In the genomic region with DNA sequence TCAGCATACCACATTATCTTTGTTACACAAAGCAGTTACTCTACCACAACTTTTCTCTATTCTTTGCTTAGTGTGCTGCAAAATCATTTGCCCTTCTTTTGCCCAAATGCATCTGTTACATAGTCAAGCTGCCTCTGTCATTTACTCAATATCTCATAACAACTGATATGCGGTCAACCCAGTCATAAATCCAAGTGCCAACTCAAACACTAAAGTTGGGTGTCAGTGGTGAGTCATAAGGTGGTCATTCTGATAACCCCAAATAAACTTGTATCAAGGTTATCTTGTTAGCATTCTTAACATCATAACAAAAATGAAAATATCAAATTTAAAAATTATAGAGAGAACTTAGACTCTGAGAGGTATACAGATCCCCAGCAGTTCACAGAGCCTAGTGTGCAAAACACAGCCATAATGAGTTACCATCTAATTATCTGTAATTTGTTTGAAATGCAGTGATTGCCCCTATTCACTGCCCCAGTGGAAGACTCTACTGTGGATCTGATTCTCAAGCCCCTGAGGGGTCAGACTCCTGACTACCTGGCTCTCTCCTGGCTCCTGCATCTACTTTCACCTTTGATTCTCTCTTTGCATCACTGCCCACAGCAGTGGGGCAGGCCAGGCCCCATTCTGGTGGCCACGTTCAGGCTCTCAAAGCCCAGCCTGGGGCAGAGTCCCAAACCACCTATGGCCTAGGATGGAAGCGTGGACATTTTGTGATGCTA, we compare ENCODE assay signal across 11 cellular contexts. TPM values are rescaled to one million over a fixed set of nuclear protein-coding genes. Genes with fewer than 3 reads are reported as not detected.
A peak's percentile ranks its signal among the peaks of the same experiment; 100 is the strongest.
DNase-seq lines count a peak whose midpoint lies in the region; ATAC-seq, FAIRE-seq and TF ChIP-seq lines count a peak whose summit lies in the region.
"Had no signal": no experiment of that assay in that cellular context is flagged by ENCODE, and none has a peak within 500 bp of the region (broad histone marks: within the 10 kb centered on the region; RNA-seq: fewer than 3 reads in every experiment).

No MANE protein-coding gene starts in this region.

- peaks cover 44% of the 10 kb centered on the region for H3K4me1 ChIP-seq in ACC112 (ENCODE audit: control insufficient read depth, insufficient read depth, low read length, unreplicated experiment)
- H3K4me1 ChIP-seq in astrocyte (ENCODE audit: insufficient read depth, low read length): peaks cover 14% of the 10 kb centered on the region
- peaks cover 48% of the 10 kb centered on the region for H3K4me1 ChIP-seq in lower lobe of right lung

- H3K9me3 ChIP-seq in astrocyte (ENCODE audit: insufficient read depth, low read depth, low read length) (no peaks in the 10 kb centered on the region), lower lobe of right lung (no peaks in the 10 kb centered on the region)

- H3K9ac ChIP-seq in astrocyte (ENCODE audit: low read length): no peak overlapping the region

- H2AFZ ChIP-seq in ACC112 (ENCODE audit: low read length, unreplicated experiment): no peak overlapping the region
- H2AFZ ChIP-seq in astrocyte (ENCODE audit: low read depth, low read length): no peak overlapping the region

- ATAC-seq in HG03159 (IDR thresholded peaks at IDR 0.05; ENCODE audit: unreplicated experiment): peak; percentile 21
- ATAC-seq in lower lobe of right lung: peak; percentile 22 to 80
- no peak for ATAC-seq in GM18498 (IDR thresholded peaks at IDR 0.05; ENCODE audit: unreplicated experiment)
- no peak for ATAC-seq in activated T-cell treated with anti-CD3 and anti-CD28 coated beads, Interleukin-2, amount 50 U/mL, for 4 hours

- H3K27ac ChIP-seq in ACC112 (ENCODE audit: low read depth, low read length) (peak overlapping the region; percentile 2; the same call in 1 of the 2 replicates), astrocyte (ENCODE audit: low read depth, low read length) (peak overlapping the region; percentile 6), lower lobe of right lung (peak overlapping the region; percentile 57)

- H3K36me3 Mint-ChIP-seq in astrocyte (ENCODE audit: low read depth, unreplicated experiment): peaks cover 3% of the 10 kb centered on the region
- H3K36me3 Mint-ChIP-seq in activated T-cell treated with anti-CD3 and anti-CD28 coated beads, Interleukin-2, amount 50 U/mL, for 4 hours (ENCODE audit: insufficient read depth): no peaks in the 10 kb centered on the region
- H3K36me3 Mint-ChIP-seq: CD4-positive, CD25-positive, alpha-beta regulatory T cell had no signal

- no peaks in the 10 kb centered on the region for H3K36me3 ChIP-seq in ACC112 (ENCODE audit: insufficient read depth, low read length)
- no peaks in the 10 kb centered on the region for H3K36me3 ChIP-seq in astrocyte (ENCODE audit: insufficient read depth, low read length)
- no peaks in the 10 kb centered on the region for H3K36me3 ChIP-seq in lower lobe of right lung

- H3K4me3 ChIP-seq in ACC112 (ENCODE audit: low read depth, low read length): no peak overlapping the region
- H3K4me3 ChIP-seq in astrocyte (ENCODE audit: insufficient read depth, low read depth, low read length): no peak overlapping the region
- no peak overlapping the region for H3K4me3 ChIP-seq in lower lobe of right lung

- H3K27me3 ChIP-seq in ACC112 (ENCODE audit: insufficient read depth, low read length) (no peaks in the 10 kb centered on the region), astrocyte (ENCODE audit: insufficient read depth, low read length) (no peaks in the 10 kb centered on the region), lower lobe of right lung (ENCODE audit: low read depth) (no peaks in the 10 kb centered on the region)

- H3K79me2 ChIP-seq in ACC112 (ENCODE audit: control insufficient read depth, insufficient read depth, low read length, unreplicated experiment) (peaks cover 26% of the 10 kb centered on the region), astrocyte (ENCODE audit: insufficient read depth, low read length) (peaks cover 33% of the 10 kb centered on the region)

- no peak overlapping the region for H3K4me3 Mint-ChIP-seq in astrocyte (ENCODE audit: unreplicated experiment)
- no peak overlapping the region for H3K4me3 Mint-ChIP-seq in activated T-cell treated with anti-CD3 and anti-CD28 coated beads, Interleukin-2, amount 50 U/mL, for 4 hours
- H3K4me3 Mint-ChIP-seq: CD4-positive, CD25-positive, alpha-beta regulatory T cell had no signal

- DNase-seq in astrocyte (ENCODE audit: low read depth): peak; percentile 54
- no peak for DNase-seq in lower lobe of right lung
- no peak for DNase-seq in amygdala (lab: John Stamatoyannopoulos, UW)
- no peak for DNase-seq in COLO829 (ENCODE audit: low spot score)
- DNase-seq in activated T-cell treated with anti-CD3 and anti-CD28 coated beads, Interleukin-2, amount 50 U/mL, for 4 hours: no peak
- DNase-seq: activated CD4-positive, alpha-beta T cell treated with anti-CD3 and anti-CD28 coated beads for 1 hour; CD4-positive, CD25-positive, alpha-beta regulatory T cell; NCI-H1105 had no signal

- H3K4me1 Mint-ChIP-seq in astrocyte (ENCODE audit: low read depth, unreplicated experiment): peaks cover 22% of the 10 kb centered on the region
- no peaks in the 10 kb centered on the region for H3K4me1 Mint-ChIP-seq in activated T-cell treated with anti-CD3 and anti-CD28 coated beads, Interleukin-2, amount 50 U/mL, for 4 hours (ENCODE audit: low read depth)
- H3K4me1 Mint-ChIP-seq: CD4-positive, CD25-positive, alpha-beta regulatory T cell had no signal

- H4K20me1 ChIP-seq in astrocyte (ENCODE audit: insufficient read depth, low read length): peaks cover 67% of the 10 kb centered on the region

- FAIRE-seq in astrocyte (lab: Jason Lieb, UNC): no peak

- TF ChIP-seq CTCF in astrocyte (IDR thresholded peaks at IDR 0.05; ENCODE audit: insufficient read depth, low read depth, low read length): no peak
- TF ChIP-seq CTCF in lower lobe of right lung (IDR thresholded peaks at IDR 0.05): no peak

- H3K27me3 Mint-ChIP-seq in astrocyte (ENCODE audit: low read depth, unreplicated experiment): no peaks in the 10 kb centered on the region
- H3K27me3 Mint-ChIP-seq in activated T-cell treated with anti-CD3 and anti-CD28 coated beads, Interleukin-2, amount 50 U/mL, for 4 hours (ENCODE audit: low read depth): peaks cover 7% of the 10 kb centered on the region
- H3K27me3 Mint-ChIP-seq: CD4-positive, CD25-positive, alpha-beta regulatory T cell had no signal

- H3K9me3 Mint-ChIP-seq in astrocyte (ENCODE audit: unreplicated experiment): no peaks in the 10 kb centered on the region
- H3K9me3 Mint-ChIP-seq in activated T-cell treated with anti-CD3 and anti-CD28 coated beads, Interleukin-2, amount 50 U/mL, for 4 hours: no peaks in the 10 kb centered on the region
- H3K9me3 Mint-ChIP-seq: CD4-positive, CD25-positive, alpha-beta regulatory T cell had no signal

- intact Hi-C loops in lower lobe of right lung (cut with DNase I): no loop called here

- H3K4me2 ChIP-seq in astrocyte (ENCODE audit: low read length): peak overlapping the region; percentile 37

- H3K27ac Mint-ChIP-seq in astrocyte (ENCODE audit: unreplicated experiment): peak overlapping the region; percentile 84
- H3K27ac Mint-ChIP-seq: CD4-positive, CD25-positive, alpha-beta regulatory T cell had no signal

RNA-seq across cellular contexts. Expression of a gene that starts 29.2 kb away (rescaled TPM):
- total RNA-seq in astrocyte (29.6 and 31.6 TPM in 2 replicates), lower lobe of right lung (42.6 TPM)
- total RNA-seq in activated T-cell treated with anti-CD3 and anti-CD28 coated beads, Interleukin-2, amount 50 U/mL, for 4 hours: under 1 TPM; 0.18 to 0.27 (median 0.18) TPM

Comparison
In these comparisons a context has a peak if more than half of its experiments do, and no peak if none do; other contexts are left out.
1. H3K27ac ChIP-seq: peak in every context shown above with its lines; median percentile 57 in lower lobe of right lung; 6 in astrocyte; 2 in ACC112.
2. ATAC-seq: peak in HG03159 (single experiment) and lower lobe of right lung (2 of 2); none in GM18498 (single experiment) and activated T-cell treated with anti-CD3 and anti-CD28 coated beads, Interleukin-2, amount 50 U/mL, for 4 hours (0 of 2).
3. RNA of a gene that starts 29.2 kb away (total RNA-seq): 42.6 TPM in lower lobe of right lung (single experiment) and 29.6 to 31.6 TPM in astrocyte; 0.18 to 0.27 TPM in activated T-cell treated with anti-CD3 and anti-CD28 coated beads, Interleukin-2, amount 50 U/mL, for 4 hours; every median in the first group is over 10 times any median in the second.